8 cellular contexts compared by ENCODE assay signal in genomic region chr1:67700692-67701410, GRCh38. TPM values are rescaled to one million over a fixed set of nuclear protein-coding genes. Genes with fewer than 3 reads are reported as not detected.
A peak's percentile ranks its signal among the peaks of the same experiment; 100 is the strongest.
DNase-seq lines count a peak whose midpoint lies in the region; ATAC-seq, FAIRE-seq and TF ChIP-seq lines count a peak whose summit lies in the region.

No MANE protein-coding gene starts in this region.

- TF ChIP-seq POLR2A in A549 (IDR thresholded peaks at IDR 0.05; ENCODE audit: low read length) (no peak), erythroblast (IDR thresholded peaks at IDR 0.05; ENCODE audit: low read length) (no peak)

- H3K36me3 ChIP-seq in Panc1 (ENCODE audit: control insufficient read depth, insufficient read depth, low read length) = no peaks in the 10 kb centered on the region

- DNase-seq in A549 (ENCODE audit: low read depth in 1 of 2, low spot score in 1 of 2) (peak; percentile 59 to 79), Panc1 (ENCODE audit: low read depth, low spot score) (no peak), erythroblast (lab: John Stamatoyannopoulos, UW) (peak; percentile 74 to 84), MV-4-11 (lab: John Stamatoyannopoulos, UW) (no peak), NCI-H2081 treated with DMSO at 0.1 percent for 48 hours (lab: John Stamatoyannopoulos, UW) (no peak), GM19238 (ENCODE audit: insufficient read length, low spot score) (no peak)
- DNase-seq in stimulated activated CD8-positive, alpha-beta memory T cell treated with anti-CD3 and anti-CD28 coated beads, Interleukin-12 subunit alpha, Interleukin-12 subunit beta, amount 100 ng/mL, for 4 hours (ENCODE audit: low read depth) = peak; percentile 1

- no peaks in the 10 kb centered on the region for H3K9me3 ChIP-seq in A549
- no peaks in the 10 kb centered on the region for H3K9me3 ChIP-seq in Panc1 (ENCODE audit: control insufficient read depth, insufficient read depth, low read depth, low read length)

- no peak for TF ChIP-seq CTCF in A549 (IDR thresholded peaks at IDR 0.05)
- no peak; the same call in 1 of the 2 replicates for TF ChIP-seq CTCF in Panc1 (IDR thresholded peaks at IDR 0.05)

- intact Hi-C loops in Panc1 (cut with micrococcal nuclease; ENCODE audit: unreplicated experiment) = no loop called here

- H3K27me3 ChIP-seq in Panc1 (ENCODE audit: control insufficient read depth, insufficient read depth, low read length) = no peaks in the 10 kb centered on the region

- H3K4me2 ChIP-seq in A549 = peak overlapping the region; percentile 55

- peak; percentile 90 to 92 for ATAC-seq in A549
- ATAC-seq in GM18870 (IDR thresholded peaks at IDR 0.05; ENCODE audit: unreplicated experiment) = peak; percentile 78
- peak; percentile 75 for ATAC-seq in Panc1

- in situ Hi-C loops in Panc1 (cut with HindIII; ENCODE audit: low pct_unique_long_range_greater_than_20kb, low sequenced_read_pairs) = no loop called here

- peaks cover 28% of the 10 kb centered on the region for H3K4me1 ChIP-seq in A549
- peaks cover 14% of the 10 kb centered on the region; the same call in 1 of the 2 replicates for H3K4me1 ChIP-seq in Panc1 (ENCODE audit: control insufficient read depth, insufficient read depth, low read length)

- H3K27ac ChIP-seq in A549 (peak overlapping the region; percentile 55 to 81), Panc1 (ENCODE audit: low read length) (peak overlapping the region; percentile 27)

- WGBS in A549 (ENCODE audit: missing lambda C conversion rate) = 22% methylated on average over 8 of the region's 8 CpGs

- TF ChIP-seq RAD21 in A549 (conservative IDR thresholded peaks at IDR 0.05 in 1 of 2, IDR thresholded peaks at IDR 0.05 in 1 of 2) = peak in 1 of 2 experiments; percentile 20; a peak in 1 of 5 replicates

- no peak for FAIRE-seq in A549 (lab: Jason Lieb, UNC)

- no peak overlapping the region for H3K4me3 ChIP-seq in A549
- H3K4me3 ChIP-seq in Panc1 (ENCODE audit: low read depth in 2 of 2, low read length in 2 of 2) = no peak overlapping the region

- CTCF ChIA-PET in A549 (lab: Yijun Ruan, JAX) (interaction anchor here (0.5 to 1.3 kb wide), 4 partner anchors 14 to 488 kb away, joined by 3 to 6 read pairs (median 3); no protein-coding TSS in a partner anchor), Panc1 (lab: Charles Lee) (interaction anchor here (0.6 kb wide), 2 partner anchors 9 to 69 kb away, joined by 3 to 4 read pairs; no protein-coding TSS in a partner anchor)

- TF ChIP-seq EP300 in A549 (IDR thresholded peaks at IDR 0.05) = peak in 1 of 2 experiments; percentile 24; a peak in 1 of 5 replicates

- POLR2A ChIA-PET in A549 (lab: Yijun Ruan, JAX) = interaction anchor here (1.1 to 2.0 kb wide), 2 partner anchors 15 to 49 kb away, joined by 4 to 19 read pairs; partner anchors contain the start of gene GADD45A
- POLR2A ChIA-PET in Panc1 (lab: Charles Lee) = interaction anchor here (0.6 to 1.1 kb wide), 3 partner anchors 40 to 1995 kb away, joined by 3 to 4 read pairs (median 3); no protein-coding TSS in a partner anchor

- BruUV-seq in Panc1 (replicated peaks; lab: Mats Ljungman, UMichigan) = no TSS peak

TF ChIP-seq in A549, 52 proteins besides CTCF, POLR2A, EP300 and RAD21 (continues in another document):
- TF ChIP-seq, protein P1, sequence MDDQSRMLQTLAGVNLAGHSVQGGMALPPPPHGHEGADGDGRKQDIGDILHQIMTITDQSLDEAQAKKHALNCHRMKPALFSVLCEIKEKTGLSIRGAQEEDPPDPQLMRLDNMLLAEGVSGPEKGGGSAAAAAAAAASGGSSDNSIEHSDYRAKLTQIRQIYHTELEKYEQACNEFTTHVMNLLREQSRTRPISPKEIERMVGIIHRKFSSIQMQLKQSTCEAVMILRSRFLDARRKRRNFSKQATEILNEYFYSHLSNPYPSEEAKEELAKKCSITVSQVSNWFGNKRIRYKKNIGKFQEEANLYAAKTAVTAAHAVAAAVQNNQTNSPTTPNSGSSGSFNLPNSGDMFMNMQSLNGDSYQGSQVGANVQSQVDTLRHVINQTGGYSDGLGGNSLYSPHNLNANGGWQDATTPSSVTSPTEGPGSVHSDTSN (IDR thresholded peaks at IDR 0.05) = no peak
- TF ChIP-seq ELK1 (IDR thresholded peaks at IDR 0.05; ENCODE audit: low read depth, low read length) = no peak
- no peak for TF ChIP-seq HDAC2 (IDR thresholded peaks at IDR 0.05)
- 0 out of 4 replicates have a peak, but pooled peaks of 1 of the 2 experiments have one; percentile 5 for TF ChIP-seq CEBPB (IDR thresholded peaks at IDR 0.05)
- TF ChIP-seq, protein P2, sequence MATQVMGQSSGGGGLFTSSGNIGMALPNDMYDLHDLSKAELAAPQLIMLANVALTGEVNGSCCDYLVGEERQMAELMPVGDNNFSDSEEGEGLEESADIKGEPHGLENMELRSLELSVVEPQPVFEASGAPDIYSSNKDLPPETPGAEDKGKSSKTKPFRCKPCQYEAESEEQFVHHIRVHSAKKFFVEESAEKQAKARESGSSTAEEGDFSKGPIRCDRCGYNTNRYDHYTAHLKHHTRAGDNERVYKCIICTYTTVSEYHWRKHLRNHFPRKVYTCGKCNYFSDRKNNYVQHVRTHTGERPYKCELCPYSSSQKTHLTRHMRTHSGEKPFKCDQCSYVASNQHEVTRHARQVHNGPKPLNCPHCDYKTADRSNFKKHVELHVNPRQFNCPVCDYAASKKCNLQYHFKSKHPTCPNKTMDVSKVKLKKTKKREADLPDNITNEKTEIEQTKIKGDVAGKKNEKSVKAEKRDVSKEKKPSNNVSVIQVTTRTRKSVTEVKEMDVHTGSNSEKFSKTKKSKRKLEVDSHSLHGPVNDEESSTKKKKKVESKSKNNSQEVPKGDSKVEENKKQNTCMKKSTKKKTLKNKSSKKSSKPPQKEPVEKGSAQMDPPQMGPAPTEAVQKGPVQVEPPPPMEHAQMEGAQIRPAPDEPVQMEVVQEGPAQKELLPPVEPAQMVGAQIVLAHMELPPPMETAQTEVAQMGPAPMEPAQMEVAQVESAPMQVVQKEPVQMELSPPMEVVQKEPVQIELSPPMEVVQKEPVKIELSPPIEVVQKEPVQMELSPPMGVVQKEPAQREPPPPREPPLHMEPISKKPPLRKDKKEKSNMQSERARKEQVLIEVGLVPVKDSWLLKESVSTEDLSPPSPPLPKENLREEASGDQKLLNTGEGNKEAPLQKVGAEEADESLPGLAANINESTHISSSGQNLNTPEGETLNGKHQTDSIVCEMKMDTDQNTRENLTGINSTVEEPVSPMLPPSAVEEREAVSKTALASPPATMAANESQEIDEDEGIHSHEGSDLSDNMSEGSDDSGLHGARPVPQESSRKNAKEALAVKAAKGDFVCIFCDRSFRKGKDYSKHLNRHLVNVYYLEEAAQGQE (IDR thresholded peaks at IDR 0.05) = no peak
- TF ChIP-seq ZC3H11A (IDR thresholded peaks at IDR 0.05) = no peak
- TF ChIP-seq CHD2 (IDR thresholded peaks at IDR 0.05; ENCODE audit: low read length, partially characterized antibody) = no peak
- no peak for TF ChIP-seq PHF8 (IDR thresholded peaks at IDR 0.05; ENCODE audit: borderline replicate concordance, low read depth)
- TF ChIP-seq FOSL2 (IDR thresholded peaks at IDR 0.05) = peak; percentile 48
- TF ChIP-seq FOSL2 (CRISPR knock-in tag; IDR thresholded peaks at IDR 0.05) = peak; percentile 74
- TF ChIP-seq RNF2 (IDR thresholded peaks at IDR 0.05; ENCODE audit: borderline replicate concordance, low read depth) = no peak
- no peak for TF ChIP-seq FOXS1 (CRISPR knock-in tag; IDR thresholded peaks at IDR 0.05)
- no peak for TF ChIP-seq USF2 (IDR thresholded peaks at IDR 0.05)
- no peak for TF ChIP-seq ZFP36 (IDR thresholded peaks at IDR 0.05; ENCODE audit: borderline replicate concordance, partially characterized antibody)
- no peak for TF ChIP-seq BHLHE40 (IDR thresholded peaks at IDR 0.05; ENCODE audit: low read depth, low read length)
- TF ChIP-seq ATOH8 (CRISPR knock-in tag; IDR thresholded peaks at IDR 0.05; ENCODE audit: low read depth) = no peak
- TF ChIP-seq RFX5 (IDR thresholded peaks at IDR 0.05) = no peak
- no peak for TF ChIP-seq NR3C1 (IDR thresholded peaks at IDR 0.05)
- no peak for TF ChIP-seq ZSCAN20 (CRISPR knock-in tag; IDR thresholded peaks at IDR 0.05)
- TF ChIP-seq HOXB5 (CRISPR knock-in tag; IDR thresholded peaks at IDR 0.05) = no peak

RNA-seq across cellular contexts. Expression of gene GADD45A, which starts 15.8 kb away (rescaled TPM):
- polyA plus RNA-seq in A549 (2011; rRNA removed) (26.6 and 44.7 TPM in 2 replicates), A549 (2017; fragmentation: RNase III; extraction: RNeasy Plus Mini Kit Qiagen cat#74134 plus additional on column Dnase treatment) (36.0 to 49.6 TPM (median 41.6 TPM) in 3 replicates)
- polyA plus RNA-seq in A549 (2012; cell fraction: cytosol; rRNA removed) = 67.8 and 72.1 TPM in 2 replicates
- 113 and 126 TPM in 2 replicates for polyA plus RNA-seq in A549 (2012; cell fraction: nucleus; rRNA removed)
- polyA minus RNA-seq in A549 (2011; rRNA and poly(A)+ RNA removed) = 4.6 and 7.2 TPM in 2 replicates
- 106 TPM for total RNA-seq in Panc1 (2021; ENCODE audit: unreplicated experiment)
- 91.6 TPM for polyA plus RNA-seq in Panc1 (2012; ENCODE audit: insufficient read length)

Comparison
In these comparisons a context has a peak if more than half of its experiments do, and no peak if none do; other contexts are left out.
1. DNase-seq: peak in A549 (2 of 2), erythroblast (2 of 2) and stimulated activated CD8-positive, alpha-beta memory T cell treated with anti-CD3 and anti-CD28 coated beads, Interleukin-12 subunit alpha, Interleukin-12 subunit beta, amount 100 ng/mL, for 4 hours (single experiment); none in Panc1 (single experiment), MV-4-11 (single experiment), NCI-H2081 treated with DMSO at 0.1 percent for 48 hours (single experiment) and GM19238 (single experiment).
2. Peak in every context shown above with its lines, with median percentiles within 50 percentile points of each other: ATAC-seq.